In genomic region chr6:116370717-116371383, GRCh38 we compare ENCODE assay signal across 1 cellular context.
TF ChIP-seq lines count a peak whose summit lies in the region.

Gene DSE, plus strand, starts transcription at chr6:116370947. Its CDS starts 28,304 bp downstream, at chr6:116399251.

TF ChIP-seq in GM12878, 131 proteins besides CTCF, POLR2A, EP300 and RAD21 (continued from another document):
- no peak for TF ChIP-seq MEF2B (IDR thresholded peaks at IDR 0.05; ENCODE audit: partially characterized antibody, poor library complexity, severe bottlenecking)
- peak; percentile 37; the same call in 1 of the 2 replicates for TF ChIP-seq CBX5 (IDR thresholded peaks at IDR 0.05; ENCODE audit: low read depth)
- peak; percentile 50; the same call in 1 of the 3 replicates for TF ChIP-seq POU2F2 (IDR thresholded peaks at IDR 0.05; ENCODE audit: borderline replicate concordance, low read depth, low read length)
- peak; percentile 18 for TF ChIP-seq SP1 (IDR thresholded peaks at IDR 0.05; ENCODE audit: low read depth, low read length)
- no peak for TF ChIP-seq SUZ12 (IDR thresholded peaks at IDR 0.05; ENCODE audit: unreplicated experiment)
- no peak for TF ChIP-seq TBL1XR1 (IDR thresholded peaks at IDR 0.05; ENCODE audit: low read depth, low read length)
- TF ChIP-seq STAT1 (conservative IDR thresholded peaks at IDR 0.05) = no peak
- TF ChIP-seq, protein P1, sequence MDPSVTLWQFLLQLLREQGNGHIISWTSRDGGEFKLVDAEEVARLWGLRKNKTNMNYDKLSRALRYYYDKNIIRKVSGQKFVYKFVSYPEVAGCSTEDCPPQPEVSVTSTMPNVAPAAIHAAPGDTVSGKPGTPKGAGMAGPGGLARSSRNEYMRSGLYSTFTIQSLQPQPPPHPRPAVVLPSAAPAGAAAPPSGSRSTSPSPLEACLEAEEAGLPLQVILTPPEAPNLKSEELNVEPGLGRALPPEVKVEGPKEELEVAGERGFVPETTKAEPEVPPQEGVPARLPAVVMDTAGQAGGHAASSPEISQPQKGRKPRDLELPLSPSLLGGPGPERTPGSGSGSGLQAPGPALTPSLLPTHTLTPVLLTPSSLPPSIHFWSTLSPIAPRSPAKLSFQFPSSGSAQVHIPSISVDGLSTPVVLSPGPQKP (IDR thresholded peaks at IDR 0.05; ENCODE audit: low read depth, low read length) = no peak
- TF ChIP-seq ZNF24 (IDR thresholded peaks at IDR 0.05) = no peak
- TF ChIP-seq NBN (IDR thresholded peaks at IDR 0.05) = no peak
- 0 out of 2 replicates have a peak, but pooled peaks have one; percentile 50 for TF ChIP-seq RBBP5 (conservative IDR thresholded peaks at IDR 0.05)
- no peak for TF ChIP-seq PKNOX1 (IDR thresholded peaks at IDR 0.05)
- peak; percentile 38; the same call in 1 of the 2 replicates for TF ChIP-seq NR2F1 (conservative IDR thresholded peaks at IDR 0.05)
- TF ChIP-seq ZSCAN29 (IDR thresholded peaks at IDR 0.05) = no peak
- no peak for TF ChIP-seq IRF5 (IDR thresholded peaks at IDR 0.05; ENCODE audit: borderline replicate concordance)
- peak; percentile 77 for TF ChIP-seq CREM (IDR thresholded peaks at IDR 0.05; ENCODE audit: low read depth)
- peak; percentile 83; the same call in 1 of the 2 replicates for TF ChIP-seq DPF2 (IDR thresholded peaks at IDR 0.05)
- TF ChIP-seq TCF3 (IDR thresholded peaks at IDR 0.05; ENCODE audit: borderline replicate concordance, insufficient read depth, low read depth, low read length) = 0 out of 2 replicates have a peak, but pooled peaks have one; percentile 2
- TF ChIP-seq BMI1 (IDR thresholded peaks at IDR 0.05; ENCODE audit: borderline replicate concordance) = no peak
- no peak for TF ChIP-seq BRCA1 (IDR thresholded peaks at IDR 0.05; ENCODE audit: low read depth, low read length)
- TF ChIP-seq MAX (IDR thresholded peaks at IDR 0.05; ENCODE audit: low read depth, low read length) = no peak
- no peak for TF ChIP-seq CHD4 (IDR thresholded peaks at IDR 0.05)
- TF ChIP-seq RFX5 (IDR thresholded peaks at IDR 0.05; ENCODE audit: low read depth, low read length) = no peak
- no peak for TF ChIP-seq NRF1 (conservative IDR thresholded peaks at IDR 0.05; ENCODE audit: low read depth, low read length)
- TF ChIP-seq NR2C2 (IDR thresholded peaks at IDR 0.05; ENCODE audit: borderline replicate concordance, control insufficient read depth, insufficient read length, low read depth) = no peak
- TF ChIP-seq CBFB (IDR thresholded peaks at IDR 0.05; ENCODE audit: low read depth) = peak; percentile 35; the same call in 1 of the 2 replicates
- peak; percentile 81 for TF ChIP-seq GATAD2B (conservative IDR thresholded peaks at IDR 0.05; ENCODE audit: low read depth)
- TF ChIP-seq CREB1 (IDR thresholded peaks at IDR 0.05; ENCODE audit: low read depth) = peak; percentile 79
- no peak for TF ChIP-seq CUX1 (IDR thresholded peaks at IDR 0.05; ENCODE audit: insufficient replicate concordance, low read depth, low read length)
- no peak for TF ChIP-seq MLLT1 (IDR thresholded peaks at IDR 0.05)
- TF ChIP-seq WRNIP1 (IDR thresholded peaks at IDR 0.05; ENCODE audit: borderline replicate concordance, low read depth, low read length) = no peak
- no peak for TF ChIP-seq SMC3 (IDR thresholded peaks at IDR 0.05; ENCODE audit: borderline replicate concordance, low read length)
- TF ChIP-seq POLR2AphosphoS2 (IDR thresholded peaks at IDR 0.05; ENCODE audit: low read depth, low read length) = no peak
- no peak for TF ChIP-seq ZNF274 (IDR thresholded peaks at IDR 0.05; ENCODE audit: insufficient read depth, insufficient read length)
- 0 out of 2 replicates have a peak, but pooled peaks have one; percentile 30 for TF ChIP-seq SIN3A (IDR thresholded peaks at IDR 0.05; ENCODE audit: low read depth, low read length)
